Comparison of ENCODE assay signal across 27 cellular contexts in the genomic region with DNA sequence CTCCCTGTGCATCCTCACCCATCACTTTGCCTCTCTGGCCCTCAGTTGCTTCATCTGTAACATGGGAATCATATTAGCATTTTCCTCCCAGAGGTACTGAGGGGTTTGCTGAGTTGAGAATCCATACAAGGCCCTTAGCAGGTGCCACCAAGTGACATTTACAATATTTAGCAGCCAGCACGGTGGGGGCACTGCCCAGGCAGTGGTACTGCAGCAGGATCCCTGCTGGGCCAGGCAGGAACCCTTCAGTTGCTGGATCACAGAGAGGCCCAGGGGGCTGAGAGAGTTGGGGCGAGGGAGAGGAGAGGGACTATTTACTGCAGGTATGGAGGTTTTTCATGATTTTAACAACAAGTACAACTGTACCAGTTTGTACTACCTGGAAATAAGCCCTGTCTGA.
"Had no signal": no experiment of that assay in that cellular context is flagged by ENCODE, and none has a peak within 500 bp of the region (broad histone marks: within the 10 kb centered on the region; RNA-seq: fewer than 3 reads in every experiment).

No MANE protein-coding gene starts in this region.

- H3K4me3 ChIP-seq: stomach, suprapubic skin, testis, thoracic aorta, thyroid gland, tibial artery, tibial nerve, transverse colon, upper lobe of left lung, upper lobe of right lung, uterus, vagina had no signal

- FAIRE-seq: urothelium cell line had no signal

- DNase-seq: stimulated activated CD4-positive, alpha-beta T cell treated with anti-CD3 and anti-CD28 coated beads, Interleukin-2, amount 100 ng/mL, for 48 hours; stimulated activated CD4-positive, alpha-beta T cell treated with anti-CD3 and anti-CD28 coated beads, Interleukin-4, amount 100 ng/mL, for 1 hour; stimulated activated CD4-positive, alpha-beta T cell treated with anti-CD3 and anti-CD28 coated beads, Interleukin-4, amount 100 ng/mL, for 24 hours; stimulated activated CD4-positive, alpha-beta T cell treated with anti-CD3 and anti-CD28 coated beads, Interleukin-4, amount 100 ng/mL, for 4 hours; stimulated activated CD8-positive, alpha-beta memory T cell treated with anti-CD3 and anti-CD28 coated beads, Interleukin-4, amount 100 ng/mL, for 48 hours; stimulated activated naive B cell treated with anti-CD40 and anti-IgM and Interleukin-4, amounts not matched to agents 10 μg/mL and 1 μg/mL and 100 μg/mL, for 72 hours; stimulated activated naive CD4-positive, alpha-beta T cell; stimulated activated naive CD4-positive, alpha-beta T cell treated with Interleukin-2 at 50 U/mL for 16 hours; stimulated activated naive CD8-positive, alpha-beta T cell treated with anti-CD3 and anti-CD28 coated beads, Interleukin-15, amount 100 ng/mL, for 72 hours; stimulated activated naive CD8-positive, alpha-beta T cell treated with anti-CD3 and anti-CD28 coated beads, Interleukin-15, Interleukin-2, amounts not matched to agents 100 U/mL and 50 U/mL, for 24 hours; stomach; substantia nigra; testis; thyroid gland; tibial artery; transverse colon; trophoblast cell; upper lobe of left lung; upper lobe of right lung; uterus had no signal

- H3K9me3 ChIP-seq: stomach, suprapubic skin, testis, thoracic aorta, thyroid gland, tibial artery, tibial nerve, transverse colon, upper lobe of left lung, upper lobe of right lung, uterus, vagina had no signal

- H3K27me3 ChIP-seq: testis, thyroid gland, vagina had no signal

- H3K36me3 ChIP-seq: stomach, suprapubic skin, thoracic aorta, thyroid gland, tibial artery, tibial nerve, transverse colon, upper lobe of left lung, upper lobe of right lung, uterus, vagina had no signal

- H3K27ac ChIP-seq: stomach, suprapubic skin, testis, thoracic aorta, thyroid gland, tibial artery, tibial nerve, transverse colon, upper lobe of left lung, upper lobe of right lung, uterus, vagina had no signal

- ATAC-seq: stimulated activated effector memory CD8-positive, alpha-beta T cell treated with anti-CD3 and anti-CD28 coated beads, Interleukin-12 subunit alpha, Interleukin-12 subunit beta, amount 100 ng/mL, for 72 hours; stimulated activated memory B cell treated with anti-CD40 and anti-IgM and Interleukin-4, amounts not matched to agents 10 μg/mL and 1 μg/mL and 100 μg/mL, for 72 hours; stimulated activated naive B cell treated with anti-CD40 and anti-IgM and Interleukin-4, amounts not matched to agents 10 μg/mL and 1 μg/mL and 100 μg/mL, for 72 hours; stimulated activated naive CD8-positive, alpha-beta T cell treated with anti-CD3 and anti-CD28 coated beads, Interleukin-15, amount 100 ng/mL, for 72 hours; stimulated activated naive CD8-positive, alpha-beta T cell treated with anti-CD3 and anti-CD28 coated beads, Interleukin-15, Interleukin-2, amounts not matched to agents 100 U/mL and 50 U/mL, for 24 hours; upper lobe of right lung had no signal

- H3K4me1 ChIP-seq: suprapubic skin, testis, thyroid gland, tibial artery, tibial nerve, transverse colon, upper lobe of left lung, upper lobe of right lung, uterus, vagina had no signal
